In genomic region chr15:66803749-66804148, GRCh38 we compare ENCODE assay signal across 13 cellular contexts.
DNase-seq lines count a peak whose midpoint lies in the region; ATAC-seq and TF ChIP-seq lines count a peak whose summit lies in the region.
"Had no signal": no experiment of that assay in that cellular context is flagged by ENCODE, and none has a peak within 500 bp of the region (broad histone marks: within the 10 kb centered on the region; RNA-seq: fewer than 3 reads in every experiment).

No MANE protein-coding gene starts in this region.

- no peak overlapping the region for H2AFZ ChIP-seq in trophoblast cell (ENCODE audit: insufficient read depth, low read length, poor library complexity)

- H4K8ac ChIP-seq in trophoblast cell (ENCODE audit: low read depth, low read length) = peak overlapping the region; percentile 68

- intact Hi-C loops in left ventricle myocardium inferior (cut with micrococcal nuclease) = no loop called here
- intact Hi-C loops in Right ventricle myocardium superior (cut with DNase I) = no loop called here
- intact Hi-C loops in esophagus muscularis mucosa (cut with DNase I) = loop anchor here (5.0 kb wide), 1 partner anchor 39 kb away; no protein-coding TSS in a partner anchor
- intact Hi-C loops in uterus (cut with DNase I; ENCODE audit: low total_unique reads) = no loop called here

- peak overlapping the region; percentile 75 for H3K14ac ChIP-seq in trophoblast cell (ENCODE audit: low read length)

- no peaks in the 10 kb centered on the region for H3K79me2 ChIP-seq in trophoblast cell (ENCODE audit: control insufficient read depth, insufficient read depth, low read length, poor library complexity)

- no peak overlapping the region for H3K23ac ChIP-seq in trophoblast cell (ENCODE audit: low read length)

- no peak for ATAC-seq in Right ventricle myocardium superior (ENCODE audit: poor library complexity)
- no peak for ATAC-seq in GM18498 (IDR thresholded peaks at IDR 0.05; ENCODE audit: unreplicated experiment)
- no peak for ATAC-seq in HG03159 (IDR thresholded peaks at IDR 0.05; ENCODE audit: unreplicated experiment)

- WGBS in esophagus muscularis mucosa = no CpG with 5 or more reads among the region's 1 CpG
- WGBS in trophoblast cell (ENCODE audit: extremely low coverage, insufficient coverage, insufficient read length) = no CpG with 5 or more reads among the region's 1 CpG

- H3K36me3 ChIP-seq in left ventricle myocardium inferior (no peaks in the 10 kb centered on the region), esophagus muscularis mucosa (no peaks in the 10 kb centered on the region), trophoblast cell (ENCODE audit: control insufficient read depth in 1 of 2, insufficient read depth in 2 of 2, low read length in 2 of 2) (no peaks in the 10 kb centered on the region), uterus (no peaks in the 10 kb centered on the region)

- H2BK12ac ChIP-seq in trophoblast cell (ENCODE audit: low read length) = peak overlapping the region; percentile 75

- peaks cover 33% of the 10 kb centered on the region for H3K79me1 ChIP-seq in trophoblast cell (ENCODE audit: low read length)

- H3K4ac ChIP-seq in trophoblast cell (ENCODE audit: low read depth, low read length) = peak overlapping the region; percentile 16

- peak overlapping the region; percentile 92 for H4K91ac ChIP-seq in trophoblast cell (ENCODE audit: low read depth, low read length)

- H3K27me3 ChIP-seq in left ventricle myocardium inferior (ENCODE audit: low read depth) (no peaks in the 10 kb centered on the region), esophagus muscularis mucosa (no peaks in the 10 kb centered on the region), trophoblast cell (ENCODE audit: insufficient read depth, low read length) (no peaks in the 10 kb centered on the region), uterus (no peaks in the 10 kb centered on the region)
- H3K27me3 ChIP-seq: testis had no signal

- no peak for TF ChIP-seq EP300 in esophagus muscularis mucosa (IDR thresholded peaks at IDR 0.05)

- H3K4me1 ChIP-seq in left ventricle myocardium inferior = peaks cover 24% of the 10 kb centered on the region
- peaks cover 27 to 46% (median 32%) of the 10 kb centered on the region in 4 donors for H3K4me1 ChIP-seq in esophagus muscularis mucosa
- peaks cover 18 to 33% of the 10 kb centered on the region in 2 experiments for H3K4me1 ChIP-seq in trophoblast cell (ENCODE audit: control insufficient read depth in 1 of 2, insufficient read depth in 2 of 2, low read length in 2 of 2)
- peaks cover 8 to 11% of the 10 kb centered on the region in 2 donors for H3K4me1 ChIP-seq in uterus

- TF ChIP-seq POLR2A in esophagus muscularis mucosa (IDR thresholded peaks at IDR 0.05; ENCODE audit: low read depth) (no peak), uterus (IDR thresholded peaks at IDR 0.05) (no peak)

- peak overlapping the region; percentile 45 for H2AK5ac ChIP-seq in trophoblast cell (ENCODE audit: low read length)

- no peak overlapping the region for H3K9ac ChIP-seq in trophoblast cell (ENCODE audit: low read length)

- peak overlapping the region; percentile 84 for H2BK120ac ChIP-seq in trophoblast cell (ENCODE audit: insufficient read depth, low read length, poor library complexity)

- H3K27ac ChIP-seq in left ventricle myocardium inferior (replicated peaks) = peak overlapping the region; percentile 86
- H3K27ac ChIP-seq in esophagus muscularis mucosa (replicated peaks in 1 of 4) = peak overlapping the region; percentile 70 to 81 (median 75)
- H3K27ac ChIP-seq in trophoblast cell (ENCODE audit: low read depth, low read length) = peak overlapping the region; percentile 86
- peak overlapping the region; percentile 73 to 78 for H3K27ac ChIP-seq in uterus

- H3K9me3 ChIP-seq in left ventricle myocardium inferior (replicated peaks) (no peaks in the 10 kb centered on the region), esophagus muscularis mucosa (no peaks in the 10 kb centered on the region), trophoblast cell (ENCODE audit: insufficient read depth, low read depth, low read length) (no peaks in the 10 kb centered on the region), uterus (no peaks in the 10 kb centered on the region)
- H3K9me3 ChIP-seq: testis had no signal

- peak overlapping the region; percentile 88 for H2BK5ac ChIP-seq in trophoblast cell (ENCODE audit: low read depth, low read length, poor library complexity)

- peak overlapping the region; percentile 79 for H3K18ac ChIP-seq in trophoblast cell (ENCODE audit: low read length)

- H3K4me2 ChIP-seq in trophoblast cell (ENCODE audit: low read length) = no peak overlapping the region

- H3K4me3 ChIP-seq in left ventricle myocardium inferior (no peak overlapping the region), esophagus muscularis mucosa (no peak overlapping the region), trophoblast cell (ENCODE audit: low read depth, low read length) (no peak overlapping the region), uterus (no peak overlapping the region)
- H3K4me3 ChIP-seq: testis had no signal

- TF ChIP-seq CTCF in left ventricle myocardium inferior (IDR thresholded peaks at IDR 0.05; ENCODE audit: borderline replicate concordance) = no peak
- TF ChIP-seq CTCF in esophagus muscularis mucosa (IDR thresholded peaks at IDR 0.05) = no peak
- TF ChIP-seq CTCF in uterus (IDR thresholded peaks at IDR 0.05) = no peak

- DNase-seq in left ventricle myocardium inferior = no peak
- no peak for DNase-seq in Right ventricle myocardium superior
- DNase-seq in esophagus muscularis mucosa (ENCODE audit: extremely low spot score) = no peak
- DNase-seq in trophoblast cell = no peak
- DNase-seq in uterus = no peak
- no peak for DNase-seq in stimulated activated CD8-positive, alpha-beta memory T cell treated with anti-CD3 and anti-CD28 coated beads, Interleukin-4, amount 100 ng/mL, for 48 hours
- DNase-seq: activated CD4-positive, alpha-beta T cell treated with anti-CD3 and anti-CD28 coated beads, Interleukin-2, amount 50 U/mL, for 48 hours; NCI-H2081 treated with DMSO at 0.1 percent for 48 hours; occipital lobe; T-helper 2 cell had no signal

- H4K12ac ChIP-seq in trophoblast cell (ENCODE audit: low read depth, low read length) = no peak overlapping the region
